In the genomic region with DNA sequence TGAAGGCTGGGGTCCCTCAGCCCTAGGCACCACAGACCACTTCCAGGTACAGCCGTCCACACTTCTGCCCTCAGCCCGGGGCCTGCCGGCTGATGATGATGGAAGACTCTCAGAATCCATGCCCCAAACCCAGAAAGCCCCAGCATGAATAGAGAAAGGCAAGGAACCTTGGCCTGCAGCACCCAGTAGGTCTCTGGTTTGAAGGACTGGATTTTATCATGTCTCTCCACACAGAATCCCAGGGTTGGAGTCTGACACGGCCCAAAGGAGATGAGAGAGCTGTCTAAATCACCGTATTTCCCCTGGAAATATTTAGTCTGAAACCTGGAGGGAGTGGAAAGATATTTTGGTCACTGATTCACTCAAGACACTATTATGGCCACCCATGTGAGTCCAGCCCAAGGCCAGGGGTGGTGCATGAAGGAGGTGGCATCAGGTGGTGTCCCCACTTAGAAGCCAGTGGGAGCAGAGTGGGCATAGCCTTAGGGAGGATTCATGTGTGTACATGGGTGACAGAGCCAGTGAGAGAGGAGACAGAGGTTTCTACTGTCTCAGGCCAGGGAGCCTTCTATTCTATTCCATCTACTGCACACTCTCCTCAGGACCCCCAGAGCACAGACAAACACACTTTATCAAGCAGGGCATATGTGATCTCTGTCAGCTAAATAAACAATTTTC, we compare ENCODE assay signal across 28 cellular contexts. TPM values are rescaled to one million over a fixed set of nuclear protein-coding genes. Genes with fewer than 3 reads are reported as not detected.
DNase-seq lines count a peak whose midpoint lies in the region; ATAC-seq, FAIRE-seq and TF ChIP-seq lines count a peak whose summit lies in the region.
"Had no signal": no experiment of that assay in that cellular context is flagged by ENCODE, and none has a peak within 500 bp of the region (broad histone marks: within the 10 kb centered on the region; RNA-seq: fewer than 3 reads in every experiment).

No MANE protein-coding gene starts in this region.

- H3K27ac ChIP-seq in K562 (ENCODE audit: extremely low read depth, low read depth, low read length): no peak overlapping the region
- no peak overlapping the region for H3K27ac ChIP-seq in osteoblast (ENCODE audit: low read depth, low read length)
- H3K27ac ChIP-seq: A549; BLaER1 treated with 17β-estradiol and CSF1 and Interleukin-3, amounts not matched to agents 10 nM and 100 nM had no signal

- H3K4me3 Mint-ChIP-seq in T-helper 17 cell: no peak overlapping the region
- peak overlapping the region; percentile 65 for H3K4me3 Mint-ChIP-seq in endothelial cell (ENCODE audit: unreplicated experiment)
- H3K4me3 Mint-ChIP-seq: CD14-positive monocyte; CD4-positive, alpha-beta T cell; CD8-positive, alpha-beta memory T cell; GM23338; HFFc6 had no signal

- WGBS in K562 (ENCODE audit: insufficient coverage, low coverage, missing lambda C conversion rate): 89% methylated on average over 5 of the region's 5 CpGs

- H3K27me3 Mint-ChIP-seq in T-helper 17 cell: no peaks in the 10 kb centered on the region
- H3K27me3 Mint-ChIP-seq in endothelial cell (ENCODE audit: unreplicated experiment): peaks cover under 1% of the 10 kb centered on the region
- H3K27me3 Mint-ChIP-seq: CD4-positive, alpha-beta T cell; CD8-positive, alpha-beta memory T cell had no signal

- H4K20me1 ChIP-seq in K562 (replicated peaks; ENCODE audit: control insufficient read depth, insufficient read depth, low read length): peaks cover 43% of the 10 kb centered on the region
- peaks cover 11% of the 10 kb centered on the region for H4K20me1 ChIP-seq in osteoblast (ENCODE audit: insufficient read depth, low read length)

- H3K9ac ChIP-seq in K562 (ENCODE audit: insufficient read depth in 1 of 2, low read depth in 2 of 2, low read length in 2 of 2): 0 out of 4 replicates have a peak overlapping the region, but pooled peaks of 1 of the 2 experiments have one; percentile 10
- H3K9ac ChIP-seq: BLaER1 treated with 17β-estradiol and CSF1 and Interleukin-3, amounts not matched to agents 10 nM and 100 nM had no signal

- H3K4me2 ChIP-seq in K562 (ENCODE audit: insufficient read depth, low read length) (no peak overlapping the region), osteoblast (ENCODE audit: insufficient read depth, low read length) (no peak overlapping the region)
- H3K4me2 ChIP-seq: A549; BLaER1 treated with 17β-estradiol and CSF1 and Interleukin-3, amounts not matched to agents 10 nM and 100 nM; GM23338 had no signal

- no peaks in the 10 kb centered on the region for H3K4me1 Mint-ChIP-seq in T-helper 17 cell
- peaks cover 3% of the 10 kb centered on the region for H3K4me1 Mint-ChIP-seq in endothelial cell (ENCODE audit: unreplicated experiment)
- H3K4me1 Mint-ChIP-seq: CD14-positive monocyte, GM23338 had no signal

- H3K9me3 Mint-ChIP-seq in endothelial cell (ENCODE audit: unreplicated experiment): no peaks in the 10 kb centered on the region
- H3K9me3 Mint-ChIP-seq: CD14-positive monocyte; CD4-positive, alpha-beta T cell; CD8-positive, alpha-beta memory T cell; GM23338; HFFc6 had no signal

- H3K79me2 ChIP-seq in K562 (ENCODE audit: control insufficient read depth, insufficient read depth, low read length) (no peaks in the 10 kb centered on the region), osteoblast (ENCODE audit: insufficient read depth, low read length) (no peaks in the 10 kb centered on the region)

- TF ChIP-seq EP300 in K562 (IDR thresholded peaks at IDR 0.05; ENCODE audit: low read length): no peak

- no peak for TF ChIP-seq CTCF in K562 (IDR thresholded peaks at IDR 0.05 in 2 of 3, conservative IDR thresholded peaks at IDR 0.05 in 1 of 3; ENCODE audit: insufficient read depth in 2 of 3, low read depth in 1 of 3, low read length in 3 of 3)
- no peak for TF ChIP-seq CTCF in endothelial cell (IDR thresholded peaks at IDR 0.05; ENCODE audit: unreplicated experiment)
- TF ChIP-seq CTCF in osteoblast (IDR thresholded peaks at IDR 0.05; ENCODE audit: extremely low read depth, low read depth, low read length): no peak

- no peak overlapping the region for H2AFZ ChIP-seq in K562 (ENCODE audit: low read depth, low read length)
- no peak overlapping the region for H2AFZ ChIP-seq in osteoblast (ENCODE audit: low read length)
- H2AFZ ChIP-seq: GM23338 had no signal

- no peak for TF ChIP-seq RAD21 in K562 (CRISPR knock-in tag; conservative IDR thresholded peaks at IDR 0.05 in 1 of 2, IDR thresholded peaks at IDR 0.05 in 1 of 2)

- no peak for FAIRE-seq in K562 (lab: Jason Lieb, UNC)
- FAIRE-seq: A549, D721Med, GM12891, GM18507, H54 had no signal

- H3K9me1 ChIP-seq in K562 (ENCODE audit: control insufficient read depth, insufficient read depth, low read length): peaks cover 8% of the 10 kb centered on the region

- ATAC-seq in T-helper 17 cell (no peak), K562 (no peak), HG02981 (IDR thresholded peaks at IDR 0.05; ENCODE audit: unreplicated experiment) (no peak)
- ATAC-seq: A549, GM23338 had no signal

- intact Hi-C loops in K562 (cut with micrococcal nuclease): no loop called here

- CTCF ChIA-PET in K562 (lab: Yijun Ruan, JAX; ENCODE audit: low intra/inter-chr PET ratio): no interaction called here

- BruUV-seq in K562 (replicated peaks; lab: Mats Ljungman, UMichigan): no TSS peak

- no peaks in the 10 kb centered on the region for H3K27me3 ChIP-seq in K562 (ENCODE audit: control insufficient read depth in 2 of 2, insufficient read depth in 2 of 2, low read length in 2 of 2)
- no peaks in the 10 kb centered on the region for H3K27me3 ChIP-seq in osteoblast (ENCODE audit: insufficient read depth, low read length)
- H3K27me3 ChIP-seq: BE2C; BLaER1 treated with 17β-estradiol and CSF1 and Interleukin-3, amounts not matched to agents 10 nM and 100 nM had no signal

- in situ Hi-C loops in K562 (cut with MboI): no loop called here

- H3K27ac Mint-ChIP-seq in T-helper 17 cell (peak overlapping the region; percentile 47), endothelial cell (ENCODE audit: unreplicated experiment) (no peak overlapping the region)
- H3K27ac Mint-ChIP-seq: CD4-positive, alpha-beta T cell; GM23338; HFFc6 had no signal

- POLR2A ChIA-PET in K562 (lab: Yijun Ruan, JAX): interaction anchor here (0.7 to 15.7 kb wide), 6 partner anchors 7 to 917 kb away, joined by 3 to 382 read pairs (median 43); a partner anchor contains a TSS

- DNase-seq in T-helper 17 cell (no peak), K562 (ENCODE audit: extremely low read depth in 1 of 4, low spot score in 3 of 4) (no peak), endothelial cell (ENCODE audit: low spot score) (no peak), osteoblast (ENCODE audit: insufficient read length, low spot score, missing footprints) (peak; percentile 29), KG1 (lab: John Stamatoyannopoulos, UW) (no peak), DMS153 treated with DMSO at 0.1 percent for 48 hours (lab: John Stamatoyannopoulos, UW; ENCODE audit: unreplicated experiment) (no peak), kidney tubule cell (ENCODE audit: low spot score) (no peak)
- DNase-seq: 8988T; ACHN; AML-193; BE2C; CD4-positive, alpha-beta T cell; CD8-positive, alpha-beta memory T cell; DMS 273 treated with DMSO at 0.1 percent for 48 hours; DMS53; DMS79 treated with DMSO at 0.1 percent for 48 hours; GF-D8; HFFc6 had no signal

- H3K36me3 ChIP-seq in K562 (ENCODE audit: control insufficient read depth, insufficient read depth, low read length) (peaks cover 97% of the 10 kb centered on the region), osteoblast (ENCODE audit: insufficient read depth, low read length) (peaks cover 79% of the 10 kb centered on the region)

- peak; percentile 20; the same call in 1 of the 2 replicates for TF ChIP-seq POLR2A in K562 (conservative IDR thresholded peaks at IDR 0.05)

- H3K4me3 ChIP-seq in K562 (no peak overlapping the region), osteoblast (ENCODE audit: insufficient read depth, low read length) (no peak overlapping the region)
- H3K4me3 ChIP-seq: A549; BLaER1 treated with 17β-estradiol and CSF1 and Interleukin-3, amounts not matched to agents 10 nM and 100 nM; GM23338; HAP-1 had no signal

- H3K9me3 ChIP-seq in T-helper 17 cell (ENCODE audit: control insufficient read depth, low read length, poor library complexity, severe bottlenecking) (no peaks in the 10 kb centered on the region), K562 (replicated peaks; ENCODE audit: control insufficient read depth, insufficient read depth, low read depth, low read length) (no peaks in the 10 kb centered on the region), osteoblast (ENCODE audit: low read depth, low read length) (no peaks in the 10 kb centered on the region)
- H3K9me3 ChIP-seq: A549; BE2C; BLaER1 treated with 17β-estradiol and CSF1 and Interleukin-3, amounts not matched to agents 10 nM and 100 nM; HAP-1 had no signal

- H3K36me3 Mint-ChIP-seq in T-helper 17 cell (ENCODE audit: low read depth): peaks cover 9% of the 10 kb centered on the region
- H3K36me3 Mint-ChIP-seq in endothelial cell (ENCODE audit: low read depth, unreplicated experiment): peaks cover 51% of the 10 kb centered on the region

- H3K4me1 ChIP-seq in K562 (replicated peaks in 1 of 2; ENCODE audit: control insufficient read depth in 2 of 2, insufficient read depth in 2 of 2, low read length in 2 of 2) (peaks cover 0 to 24% of the 10 kb centered on the region in 2 experiments; a peak in 1 of 5 replicates), osteoblast (ENCODE audit: insufficient read depth, low read length) (no peaks in the 10 kb centered on the region)
- H3K4me1 ChIP-seq: A549, BE2C, HAP-1 had no signal

RNA-seq across cellular contexts. Expression of a gene that starts 14.0 kb away (rescaled TPM):
- total RNA-seq in T-helper 17 cell (10 to 100 TPM; 49.5 to 55.5 TPM), K562 (2014; rRNA removed) (168 and 209 TPM in 2 replicates), K562 (2014; rRNA removed; fragmentation: Illumina TruSeq; extraction: Trizol) (70.7 and 93.0 TPM in 2 replicates), K562 (2015; rRNA removed; fragmentation: Illumina TruSeq; extraction: Trizol) (132 and 135 TPM in 2 replicates), K562 (2021) (182 and 188 TPM in 2 replicates), endothelial cell (ENCODE audit: unreplicated experiment) (55.6 TPM), osteoblast (27.9 and 33.6 TPM in 2 replicates)
- total RNA-seq in K562 (2011; cell fraction: chromatin; rRNA removed; ENCODE audit: low replicate concordance): 654 and 1,271 TPM in 2 replicates
- 667 and 676 TPM in 2 replicates for total RNA-seq in K562 (2011; cell fraction: nucleolus; rRNA removed)
- total RNA-seq in K562 (2011; cell fraction: nucleoplasm; rRNA removed): 562 and 595 TPM in 2 replicates
- polyA plus RNA-seq in K562 (2011; rRNA removed) (77.5 and 115 TPM in 2 replicates), K562 (2014; fragmentation: Illumina TruSeq; extraction: Trizol) (112 and 123 TPM in 2 replicates), K562 (2014; fragmentation: Nextera tagmentation; extraction: Ambion mirVana) (10 to 100 TPM in 1 of 2 experiments, 1 to 10 TPM in 1; 3.0 to 11.5 TPM), K562 (2014; rRNA removed) (153 and 161 TPM in 2 replicates)
- 70.1 and 77.8 TPM in 2 replicates for polyA plus RNA-seq in K562 (2011; cell fraction: cytosol; rRNA removed)
- 984 and 1,286 TPM in 2 replicates for polyA plus RNA-seq in K562 (2011; cell fraction: nucleus; rRNA removed)
- 96.9 and 122 TPM in 2 replicates for polyA plus RNA-seq in K562 (2012)
- 98.9 and 108 TPM in 2 replicates for polyA minus RNA-seq in K562 (2011; rRNA and poly(A)+ RNA removed)
- polyA minus RNA-seq in K562 (2011; cell fraction: cytosol; rRNA and poly(A)+ RNA removed): 76.3 and 79.3 TPM in 2 replicates
- polyA minus RNA-seq in K562 (2011; cell fraction: nucleus; rRNA and poly(A)+ RNA removed): 248 and 295 TPM in 2 replicates

RNA-seq across cellular contexts. Expression of a gene that starts 15.9 kb away (rescaled TPM):
- total RNA-seq in T-helper 17 cell (10 to 100 TPM; 15.8 to 16.2 TPM), K562 (2014; rRNA removed) (132 and 153 TPM in 2 replicates), K562 (2014; rRNA removed; fragmentation: Illumina TruSeq; extraction: Trizol) (33.1 and 36.9 TPM in 2 replicates), K562 (2015; rRNA removed; fragmentation: Illumina TruSeq; extraction: Trizol) (74.6 and 75.0 TPM in 2 replicates), K562 (2021) (157 and 159 TPM in 2 replicates), endothelial cell (ENCODE audit: unreplicated experiment) (244 TPM), osteoblast (22.8 and 24.5 TPM in 2 replicates)
- total RNA-seq in K562 (2011; cell fraction: chromatin; rRNA removed; ENCODE audit: low replicate concordance): 103 and 226 TPM in 2 replicates
- 122 and 135 TPM in 2 replicates for total RNA-seq in K562 (2011; cell fraction: nucleolus; rRNA removed)
- total RNA-seq in K562 (2011; cell fraction: nucleoplasm; rRNA removed): 120 and 153 TPM in 2 replicates
- polyA plus RNA-seq in K562 (2011; rRNA removed) (64.0 and 73.1 TPM in 2 replicates), K562 (2014; fragmentation: Illumina TruSeq; extraction: Trizol) (53.8 and 92.1 TPM in 2 replicates), K562 (2014; fragmentation: Nextera tagmentation; extraction: Ambion mirVana) (1 to 10 TPM; 2.1 to 4.5 TPM), K562 (2014; rRNA removed) (110 and 121 TPM in 2 replicates)
- polyA plus RNA-seq in K562 (2011; cell fraction: cytosol; rRNA removed): 74.8 and 124 TPM in 2 replicates
- polyA plus RNA-seq in K562 (2011; cell fraction: nucleus; rRNA removed): 187 and 284 TPM in 2 replicates
- 81.6 and 118 TPM in 2 replicates for polyA plus RNA-seq in K562 (2012)
- 29.5 and 43.3 TPM in 2 replicates for polyA minus RNA-seq in K562 (2011; rRNA and poly(A)+ RNA removed)
- polyA minus RNA-seq in K562 (2011; cell fraction: cytosol; rRNA and poly(A)+ RNA removed): 53.3 and 68.1 TPM in 2 replicates
- polyA minus RNA-seq in K562 (2011; cell fraction: nucleus; rRNA and poly(A)+ RNA removed): 34.9 and 45.5 TPM in 2 replicates
